In genomic region chr11:65418681-65419459, GRCh38 we compare ENCODE assay signal across 8 cellular contexts. TPM values are rescaled to one million over a fixed set of nuclear protein-coding genes. Genes with fewer than 3 reads are reported as not detected.
A peak's percentile ranks its signal among the peaks of the same experiment; 100 is the strongest.
DNase-seq lines count a peak whose midpoint lies in the region; ATAC-seq and TF ChIP-seq lines count a peak whose summit lies in the region.

No MANE protein-coding gene starts in this region.

- H3K27ac ChIP-seq in parathyroid adenoma (peak overlapping the region; percentile 100), transverse colon (peak overlapping the region; percentile 100)

- peaks cover 39% of the 10 kb centered on the region for H3K79me2 ChIP-seq in parathyroid adenoma

- no peaks in the 10 kb centered on the region for H3K9me3 ChIP-seq in parathyroid adenoma (ENCODE audit: control insufficient read depth, low read length)
- H3K9me3 ChIP-seq in transverse colon: no peaks in the 10 kb centered on the region

- intact Hi-C loops in Right ventricle myocardium superior (cut with DNase I) (loop anchor here (2.0 to 5.0 kb wide), 2 partner anchors 37 to 78 kb away; partner anchors contain the start of gene SLC25A45), transverse colon (cut with DNase I; ENCODE audit: low total_unique reads) (loop anchor here (2.0 kb wide), 1 partner anchor 36 kb away; the partner anchor contains the start of gene SLC25A45)

- peak overlapping the region; percentile 74 for H3K4me3 ChIP-seq in HFF-Myc (replicated peaks; ENCODE audit: low read depth, low read length)
- H3K4me3 ChIP-seq in parathyroid adenoma (ENCODE audit: low read depth, low read length): peak overlapping the region; percentile 67
- H3K4me3 ChIP-seq in transverse colon: peak overlapping the region; percentile 9 to 81 (median 32)

- H2AFZ ChIP-seq in parathyroid adenoma: peak overlapping the region; percentile 45

- in situ Hi-C loops in transverse colon (cut with MboI; ENCODE audit: low pct_ligation_motif_present in 1 of 4, low pct_unique_long_range_greater_than_20kb in 1 of 4, low sequenced_read_pairs in 3 of 4): loop anchor here in 2 of 4 donors (5.0 to 10.0 kb wide), 3 partner anchors 54 to 93 kb away; no protein-coding TSS in a partner anchor

- peak; percentile 80 for TF ChIP-seq EP300 in transverse colon (IDR thresholded peaks at IDR 0.05; ENCODE audit: low read depth)

- peaks cover 27% of the 10 kb centered on the region for H3K4me1 ChIP-seq in parathyroid adenoma
- peaks cover 39 to 63% (median 59%) of the 10 kb centered on the region in 4 donors for H3K4me1 ChIP-seq in transverse colon

- DNase-seq in GM04504 (ENCODE audit: low read depth) (peak; percentile 98), HFF-Myc (ENCODE audit: extremely low read depth, low read depth) (peak; percentile 92), NCI-H1048 (lab: John Stamatoyannopoulos, UW) (peak; percentile 90), Right ventricle myocardium superior (peak; percentile 99), transverse colon (peak; percentile 97)
- peak; percentile 52 for DNase-seq in activated naive CD8-positive, alpha-beta T cell treated with anti-CD3 and anti-CD28 coated beads, Interleukin-2, amount 50 U/mL, for 16 hours (ENCODE audit: low read depth, low spot score)

- 2% methylated on average over 15 of the region's 15 CpGs; no CpG with 5 or more reads in 1 of the 2 donors for WGBS in transverse colon (ENCODE audit: low coverage in 1 of 2), 2 donors

- H3K36me3 ChIP-seq in parathyroid adenoma (ENCODE audit: control insufficient read depth, insufficient read depth, low read length) (peaks cover 7% of the 10 kb centered on the region), transverse colon (peaks cover 0 to 2% (median 0%) of the 10 kb centered on the region in 4 donors)

- peak overlapping the region; percentile 95 for H3K9ac ChIP-seq in parathyroid adenoma

- H3K27me3 ChIP-seq in parathyroid adenoma (ENCODE audit: control insufficient read depth, insufficient read depth, low read length): no peaks in the 10 kb centered on the region
- no peaks in the 10 kb centered on the region for H3K27me3 ChIP-seq in transverse colon

- TF ChIP-seq POLR2A in transverse colon (IDR thresholded peaks at IDR 0.05): peak; percentile 86

- peak overlapping the region; percentile 94 for H3K4me2 ChIP-seq in parathyroid adenoma (ENCODE audit: low read length)

- TF ChIP-seq CTCF in HFF-Myc (IDR thresholded peaks at IDR 0.05; ENCODE audit: low read depth, low read length, missing control alignments): no peak
- TF ChIP-seq CTCF in parathyroid adenoma (IDR thresholded peaks at IDR 0.05): no peak
- TF ChIP-seq CTCF in transverse colon (IDR thresholded peaks at IDR 0.05): no peak

- ATAC-seq in SK-N-SH treated with all-trans-retinoic acid at 6 μM for 48 hours (peak; percentile 36), Right ventricle myocardium superior (ENCODE audit: poor library complexity) (peak; percentile 44)

TF ChIP-seq in SK-N-SH treated with all-trans-retinoic acid at 6 μM for 48 hours, 23 proteins besides CTCF, POLR2A, EP300 and RAD21:
- peak; percentile 43; the same call in 1 of the 2 replicates for TF ChIP-seq ISL1 (CRISPR knock-in tag; IDR thresholded peaks at IDR 0.05)
- TF ChIP-seq, protein P1, sequence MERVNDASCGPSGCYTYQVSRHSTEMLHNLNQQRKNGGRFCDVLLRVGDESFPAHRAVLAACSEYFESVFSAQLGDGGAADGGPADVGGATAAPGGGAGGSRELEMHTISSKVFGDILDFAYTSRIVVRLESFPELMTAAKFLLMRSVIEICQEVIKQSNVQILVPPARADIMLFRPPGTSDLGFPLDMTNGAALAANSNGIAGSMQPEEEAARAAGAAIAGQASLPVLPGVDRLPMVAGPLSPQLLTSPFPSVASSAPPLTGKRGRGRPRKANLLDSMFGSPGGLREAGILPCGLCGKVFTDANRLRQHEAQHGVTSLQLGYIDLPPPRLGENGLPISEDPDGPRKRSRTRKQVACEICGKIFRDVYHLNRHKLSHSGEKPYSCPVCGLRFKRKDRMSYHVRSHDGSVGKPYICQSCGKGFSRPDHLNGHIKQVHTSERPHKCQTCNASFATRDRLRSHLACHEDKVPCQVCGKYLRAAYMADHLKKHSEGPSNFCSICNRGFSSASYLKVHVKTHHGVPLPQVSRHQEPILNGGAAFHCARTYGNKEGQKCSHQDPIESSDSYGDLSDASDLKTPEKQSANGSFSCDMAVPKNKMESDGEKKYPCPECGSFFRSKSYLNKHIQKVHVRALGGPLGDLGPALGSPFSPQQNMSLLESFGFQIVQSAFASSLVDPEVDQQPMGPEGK (CRISPR knock-in tag; IDR thresholded peaks at IDR 0.05; ENCODE audit: borderline replicate concordance): peak; percentile 95
- peak; percentile 26; the same call in 1 of the 2 replicates for TF ChIP-seq CSDC2 (CRISPR knock-in tag; IDR thresholded peaks at IDR 0.05)
- TF ChIP-seq RARB (CRISPR knock-in tag; IDR thresholded peaks at IDR 0.05): no peak
- TF ChIP-seq TCF4 (CRISPR knock-in tag; IDR thresholded peaks at IDR 0.05; ENCODE audit: borderline replicate concordance): peak; percentile 41; the same call in 1 of the 2 replicates
- TF ChIP-seq ZC3H10 (CRISPR knock-in tag; IDR thresholded peaks at IDR 0.05): peak; percentile 42; the same call in 1 of the 2 replicates
- TF ChIP-seq BACH2 (CRISPR knock-in tag; IDR thresholded peaks at IDR 0.05; ENCODE audit: borderline replicate concordance): no peak; the same call in 1 of the 2 replicates
- TF ChIP-seq ZFP3 (CRISPR knock-in tag; IDR thresholded peaks at IDR 0.05): peak; percentile 42; the same call in 1 of the 2 replicates
- no peak; the same call in 1 of the 2 replicates for TF ChIP-seq SNAI2 (CRISPR knock-in tag; IDR thresholded peaks at IDR 0.05)
- TF ChIP-seq, protein P2, sequence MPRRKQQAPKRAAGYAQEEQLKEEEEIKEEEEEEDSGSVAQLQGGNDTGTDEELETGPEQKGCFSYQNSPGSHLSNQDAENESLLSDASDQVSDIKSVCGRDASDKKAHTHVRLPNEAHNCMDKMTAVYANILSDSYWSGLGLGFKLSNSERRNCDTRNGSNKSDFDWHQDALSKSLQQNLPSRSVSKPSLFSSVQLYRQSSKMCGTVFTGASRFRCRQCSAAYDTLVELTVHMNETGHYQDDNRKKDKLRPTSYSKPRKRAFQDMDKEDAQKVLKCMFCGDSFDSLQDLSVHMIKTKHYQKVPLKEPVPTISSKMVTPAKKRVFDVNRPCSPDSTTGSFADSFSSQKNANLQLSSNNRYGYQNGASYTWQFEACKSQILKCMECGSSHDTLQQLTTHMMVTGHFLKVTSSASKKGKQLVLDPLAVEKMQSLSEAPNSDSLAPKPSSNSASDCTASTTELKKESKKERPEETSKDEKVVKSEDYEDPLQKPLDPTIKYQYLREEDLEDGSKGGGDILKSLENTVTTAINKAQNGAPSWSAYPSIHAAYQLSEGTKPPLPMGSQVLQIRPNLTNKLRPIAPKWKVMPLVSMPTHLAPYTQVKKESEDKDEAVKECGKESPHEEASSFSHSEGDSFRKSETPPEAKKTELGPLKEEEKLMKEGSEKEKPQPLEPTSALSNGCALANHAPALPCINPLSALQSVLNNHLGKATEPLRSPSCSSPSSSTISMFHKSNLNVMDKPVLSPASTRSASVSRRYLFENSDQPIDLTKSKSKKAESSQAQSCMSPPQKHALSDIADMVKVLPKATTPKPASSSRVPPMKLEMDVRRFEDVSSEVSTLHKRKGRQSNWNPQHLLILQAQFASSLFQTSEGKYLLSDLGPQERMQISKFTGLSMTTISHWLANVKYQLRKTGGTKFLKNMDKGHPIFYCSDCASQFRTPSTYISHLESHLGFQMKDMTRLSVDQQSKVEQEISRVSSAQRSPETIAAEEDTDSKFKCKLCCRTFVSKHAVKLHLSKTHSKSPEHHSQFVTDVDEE (CRISPR knock-in tag; IDR thresholded peaks at IDR 0.05): peak; percentile 77; the same call in 1 of the 2 replicates

RNA-seq across cellular contexts. Expression of gene NEAT1, which starts 3.7 kb away (rescaled TPM):
- total RNA-seq in Right ventricle myocardium superior (451 TPM), transverse colon (100 to 1,000 TPM; 370 to 782 (median 680) TPM)

RNA-seq across cellular contexts. Expression of gene FRMD8, which starts 32.4 kb away (rescaled TPM):
- 8.6 TPM for total RNA-seq in Right ventricle myocardium superior
- 100 to 1,000 TPM in 3 of 4 donors, 10 to 100 TPM in 1; 64.3 to 164 (median 128) TPM for total RNA-seq in transverse colon

RNA-seq across cellular contexts. Expression of gene SLC25A45, which starts 36.4 kb away (rescaled TPM):
- total RNA-seq in Right ventricle myocardium superior: 5.3 TPM
- 1 to 10 TPM; 2.2 to 5.6 (median 5.2) TPM for total RNA-seq in transverse colon

Comparison
In these comparisons a context has a peak if more than half of its experiments do, and no peak if none do; other contexts are left out.
1. Peak in every context shown above with its lines: DNase-seq, ATAC-seq, H3K4me3 ChIP-seq and H3K27ac ChIP-seq.